16 cellular contexts compared by ENCODE assay signal in the genomic region with DNA sequence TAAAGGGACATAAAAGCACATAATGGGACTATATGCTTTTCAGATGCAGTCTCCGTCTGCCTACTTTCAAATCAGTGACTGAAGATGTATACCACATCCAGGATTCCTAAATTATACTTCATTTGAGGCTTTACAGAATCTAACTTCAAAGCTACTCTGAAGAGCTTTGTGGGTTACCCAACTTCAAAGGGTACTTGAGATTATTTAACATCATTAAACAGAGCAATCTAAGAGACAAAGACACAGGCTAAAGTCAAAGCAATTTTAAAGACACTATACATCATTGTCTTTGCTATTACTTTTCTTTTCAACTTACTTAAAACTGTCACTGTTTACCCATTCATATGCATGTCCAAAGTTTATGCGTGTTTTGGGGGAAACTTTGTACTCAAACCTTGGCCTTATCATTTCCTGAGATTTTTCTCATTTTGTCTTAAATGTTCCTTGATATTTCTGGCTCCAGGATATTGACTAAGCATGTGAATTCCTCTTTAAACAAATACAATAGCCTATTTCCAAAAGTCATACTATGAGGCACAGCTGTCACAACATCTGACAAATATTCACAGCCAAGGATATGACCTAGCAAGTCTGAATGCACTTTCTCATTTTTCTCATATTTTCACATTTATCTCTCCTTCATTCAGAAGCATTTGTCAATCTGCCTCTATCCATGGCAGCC.
DNase-seq lines count a peak whose midpoint lies in the region; ATAC-seq, FAIRE-seq and TF ChIP-seq lines count a peak whose summit lies in the region.
"Had no signal": no experiment of that assay in that cellular context is flagged by ENCODE, and none has a peak within 500 bp of the region (broad histone marks: within the 10 kb centered on the region; RNA-seq: fewer than 3 reads in every experiment).

No MANE protein-coding gene starts in this region.

- H3K4me3 ChIP-seq in GM23338 (no peak overlapping the region), RWPE2 (ENCODE audit: severe bottlenecking) (no peak overlapping the region), endothelial cell of umbilical vein (replicated peaks in 1 of 3; ENCODE audit: insufficient read depth in 1 of 3, low read depth in 1 of 3, low read length in 3 of 3) (peak overlapping the region in 1 of 3 experiments; percentile 78), esophagus squamous epithelium (no peak overlapping the region)
- H3K4me3 ChIP-seq: HAP-1, PC-9 had no signal

- no peaks in the 10 kb centered on the region for H3F3A ChIP-seq in GM23338 (replicated peaks; ENCODE audit: low read depth)

- peaks cover 13% of the 10 kb centered on the region for H3K4me1 ChIP-seq in GM23338 (ENCODE audit: insufficient read depth)
- H3K4me1 ChIP-seq in RWPE2 (ENCODE audit: insufficient read depth, poor library complexity, severe bottlenecking), result peaks cover 8% of the 10 kb centered on the region
- H3K4me1 ChIP-seq in endothelial cell of umbilical vein (ENCODE audit: control insufficient read depth, extremely low read depth, insufficient read depth, low read length), result peaks cover 30% of the 10 kb centered on the region
- H3K4me1 ChIP-seq in esophagus squamous epithelium, result no peaks in the 10 kb centered on the region
- H3K4me1 ChIP-seq: BE2C had no signal

- ATAC-seq in GM23338 (no peak), RWPE2 (ENCODE audit: low read depth) (0 out of 3 replicates have a peak, but pooled peaks have one; percentile 29), GM18502 (IDR thresholded peaks at IDR 0.05; ENCODE audit: poor library complexity, unreplicated experiment) (no peak)

- CTCF ChIA-PET in endothelial cell of umbilical vein (lab: Charles Lee), result no interaction called here

- TF ChIP-seq POLR2A in endothelial cell of umbilical vein (IDR thresholded peaks at IDR 0.05; ENCODE audit: low read depth, low read length) (peak; percentile 69), esophagus squamous epithelium (IDR thresholded peaks at IDR 0.05) (no peak)

- H3K27me3 Mint-ChIP-seq in GM23338 (ENCODE audit: insufficient read depth, low read depth, poor library complexity) (no peaks in the 10 kb centered on the region), osteocyte (ENCODE audit: unreplicated experiment) (no peaks in the 10 kb centered on the region)
- H3K27me3 Mint-ChIP-seq: CD4-positive, alpha-beta memory T cell had no signal

- no peaks in the 10 kb centered on the region for H3K36me3 ChIP-seq in GM23338 (ENCODE audit: insufficient read depth)
- no peaks in the 10 kb centered on the region for H3K36me3 ChIP-seq in RWPE2 (ENCODE audit: low read depth)
- H3K36me3 ChIP-seq in endothelial cell of umbilical vein (ENCODE audit: control insufficient read depth in 2 of 2, extremely low read depth in 1 of 2, insufficient read depth in 2 of 2, low read length in 2 of 2), result no peaks in the 10 kb centered on the region
- no peaks in the 10 kb centered on the region for H3K36me3 ChIP-seq in esophagus squamous epithelium
- H3K36me3 ChIP-seq: BE2C, HAP-1 had no signal

- no peak overlapping the region for H3K4me3 Mint-ChIP-seq in GM23338
- peak overlapping the region; percentile 30 for H3K4me3 Mint-ChIP-seq in osteocyte (ENCODE audit: unreplicated experiment)
- H3K4me3 Mint-ChIP-seq: CD4-positive, alpha-beta memory T cell had no signal

- H3K27ac Mint-ChIP-seq in GM23338 (no peak overlapping the region), osteocyte (ENCODE audit: unreplicated experiment) (peak overlapping the region; percentile 85)
- H3K27ac Mint-ChIP-seq: CD4-positive, alpha-beta memory T cell had no signal

- no peaks in the 10 kb centered on the region for H3K36me3 Mint-ChIP-seq in GM23338 (ENCODE audit: low read depth)
- no peaks in the 10 kb centered on the region for H3K36me3 Mint-ChIP-seq in osteocyte (ENCODE audit: unreplicated experiment)
- H3K36me3 Mint-ChIP-seq: CD4-positive, alpha-beta memory T cell had no signal

- H3K9me3 Mint-ChIP-seq in GM23338, result no peaks in the 10 kb centered on the region; the same call in 2 of the 3 replicates
- H3K9me3 Mint-ChIP-seq in osteocyte (ENCODE audit: unreplicated experiment), result no peaks in the 10 kb centered on the region

- DNase-seq in GM23338 (ENCODE audit: low spot score) (peak; percentile 10), RWPE2 (ENCODE audit: low spot score) (no peak), endothelial cell of umbilical vein (ENCODE audit: low read depth, low spot score) (peak; percentile 97), osteocyte (ENCODE audit: extremely low spot score, unreplicated experiment) (no peak), DMS79 treated with DMSO at 0.1 percent for 48 hours (lab: John Stamatoyannopoulos, UW) (no peak), NCI-H226 (no peak), esophagus squamous epithelium (lab: John Stamatoyannopoulos, UW) (no peak)
- DNase-seq: BE2C; CD4-positive, alpha-beta memory T cell; NCI-H1092; NCI-H1694; NCI-H2171; NCI-H774; PC-9 had no signal

- FAIRE-seq in endothelial cell of umbilical vein (lab: Jason Lieb, UNC), result peak; percentile 96

- H3K9ac ChIP-seq in endothelial cell of umbilical vein (replicated peaks; ENCODE audit: extremely low read depth, insufficient read depth, low read length), result peak overlapping the region; percentile 91

- dilution Hi-C loops in endothelial cell of umbilical vein (cut with MboI; ENCODE audit: extremely low pct_ligation_motif_present, low sequenced_read_pairs), result no loop called here

- TF ChIP-seq CTCF in GM23338 (conservative IDR thresholded peaks at IDR 0.05; ENCODE audit: low read depth in 2 of 2) (no peak), RWPE2 (IDR thresholded peaks at IDR 0.05; ENCODE audit: poor library complexity, severe bottlenecking) (no peak), endothelial cell of umbilical vein (IDR thresholded peaks at IDR 0.05; ENCODE audit: extremely low read depth in 1 of 2, insufficient read depth in 1 of 2, low read depth in 1 of 2, low read length in 2 of 2) (no peak), osteocyte (IDR thresholded peaks at IDR 0.05) (no peak), esophagus squamous epithelium (IDR thresholded peaks at IDR 0.05) (no peak)

- no peaks in the 10 kb centered on the region for H3K9me1 ChIP-seq in endothelial cell of umbilical vein (replicated peaks; ENCODE audit: control insufficient read depth, extremely low read depth, insufficient read depth, low read length)

- H2AFZ ChIP-seq in GM23338, result no peak overlapping the region
- peak overlapping the region; percentile 14 for H2AFZ ChIP-seq in endothelial cell of umbilical vein (ENCODE audit: low read depth, low read length)
- H2AFZ ChIP-seq: PC-9 had no signal

- no peaks in the 10 kb centered on the region for H3K9me3 ChIP-seq in RWPE2 (ENCODE audit: severe bottlenecking)
- no peaks in the 10 kb centered on the region for H3K9me3 ChIP-seq in endothelial cell of umbilical vein (replicated peaks; ENCODE audit: control insufficient read depth, insufficient read depth, low read length)
- no peaks in the 10 kb centered on the region for H3K9me3 ChIP-seq in esophagus squamous epithelium
- H3K9me3 ChIP-seq: BE2C, HAP-1 had no signal

- H3K79me2 ChIP-seq in GM23338 (replicated peaks; ENCODE audit: insufficient read depth) (no peaks in the 10 kb centered on the region), endothelial cell of umbilical vein (ENCODE audit: control insufficient read depth, insufficient read depth, low read length) (no peaks in the 10 kb centered on the region)

- no peaks in the 10 kb centered on the region for H3K9me2 ChIP-seq in GM23338 (ENCODE audit: insufficient read depth)

- H4K20me1 ChIP-seq in GM23338 (replicated peaks; ENCODE audit: insufficient read depth) (no peaks in the 10 kb centered on the region), endothelial cell of umbilical vein (replicated peaks; ENCODE audit: control insufficient read depth, extremely low read depth, insufficient read depth, low read length) (no peaks in the 10 kb centered on the region)

- BruUV-seq in endothelial cell of umbilical vein (replicated peaks; lab: Mats Ljungman, UMichigan), result no TSS peak

- no peak overlapping the region for H3K27ac ChIP-seq in GM23338 (ENCODE audit: low read depth)
- peak overlapping the region; percentile 53 for H3K27ac ChIP-seq in RWPE2 (ENCODE audit: poor library complexity, severe bottlenecking)
- H3K27ac ChIP-seq in endothelial cell of umbilical vein (ENCODE audit: insufficient read depth, low read depth, low read length), result peak overlapping the region; percentile 98
- H3K27ac ChIP-seq in esophagus squamous epithelium, result no peak overlapping the region
- H3K27ac ChIP-seq: PC-9 had no signal

- 0 out of 2 replicates have a peak overlapping the region, but pooled peaks have one; percentile 24 for H3K4me2 ChIP-seq in GM23338
- peak overlapping the region; percentile 92 for H3K4me2 ChIP-seq in endothelial cell of umbilical vein (ENCODE audit: insufficient read depth, low read length)
- H3K4me2 ChIP-seq: PC-9 had no signal

- H3K4me1 Mint-ChIP-seq in GM23338, result peaks cover 12% of the 10 kb centered on the region
- H3K4me1 Mint-ChIP-seq in osteocyte (ENCODE audit: unreplicated experiment), result peaks cover 20% of the 10 kb centered on the region
- H3K4me1 Mint-ChIP-seq: CD4-positive, alpha-beta memory T cell had no signal

- POLR2A ChIA-PET in endothelial cell of umbilical vein (lab: Charles Lee), result no interaction called here

- H3K27me3 ChIP-seq in GM23338 (ENCODE audit: insufficient read depth), result no peaks in the 10 kb centered on the region
- no peaks in the 10 kb centered on the region for H3K27me3 ChIP-seq in RWPE2 (ENCODE audit: insufficient read depth, poor library complexity, severe bottlenecking)
- H3K27me3 ChIP-seq in endothelial cell of umbilical vein (ENCODE audit: control insufficient read depth in 2 of 2, insufficient read depth in 2 of 2, low read length in 2 of 2), result no peaks in the 10 kb centered on the region
- H3K27me3 ChIP-seq in esophagus squamous epithelium, result no peaks in the 10 kb centered on the region
- H3K27me3 ChIP-seq: BE2C had no signal

- 67 to 78% methylated on average over 2 of the region's 2 CpGs for WGBS in esophagus squamous epithelium, 2 donors

- intact Hi-C loops in endothelial cell of umbilical vein (cut with micrococcal nuclease), result loop anchor here (2.0 to 5.0 kb wide), 7 partner anchors 23 to 913 kb away; no protein-coding TSS in a partner anchor
- intact Hi-C loops in esophagus squamous epithelium (cut with DNase I), result no loop called here

TF ChIP-seq in GM23338, 12 proteins besides CTCF, POLR2A, EP300 and RAD21:
- TF ChIP-seq NANOG (IDR thresholded peaks at IDR 0.05; ENCODE audit: borderline replicate concordance), result peak; percentile 89
- no peak for TF ChIP-seq JUNB (IDR thresholded peaks at IDR 0.05; ENCODE audit: unreplicated experiment)

TF ChIP-seq in endothelial cell of umbilical vein, 7 proteins besides CTCF, POLR2A, EP300 and RAD21 (continues in another document):
- peak; percentile 82 for TF ChIP-seq FOS (IDR thresholded peaks at IDR 0.05; ENCODE audit: borderline replicate concordance, insufficient read depth, low read length)
- peak; percentile 86 for TF ChIP-seq POLR2AphosphoS5 (IDR thresholded peaks at IDR 0.05; ENCODE audit: insufficient read depth, low read depth, low read length)
- peak; percentile 83 for TF ChIP-seq GATA2 (IDR thresholded peaks at IDR 0.05; ENCODE audit: insufficient read depth, insufficient read length, low read depth, low read length)
- TF ChIP-seq MYC (IDR thresholded peaks at IDR 0.05; ENCODE audit: low read depth, low read length), result no peak
- TF ChIP-seq JUN (IDR thresholded peaks at IDR 0.05; ENCODE audit: borderline replicate concordance, insufficient read depth, insufficient read length, low read depth), result peak; percentile 96
- no peak for TF ChIP-seq EZH2 (IDR thresholded peaks at IDR 0.05; ENCODE audit: borderline replicate concordance, low read depth, low read length, severe bottlenecking)

Comparison
In these comparisons a context has a peak if more than half of its experiments do, and no peak if none do; other contexts are left out.
1. DNase-seq: peak in GM23338 (single experiment) and endothelial cell of umbilical vein (single experiment); none in RWPE2 (single experiment), osteocyte (single experiment), DMS79 treated with DMSO at 0.1 percent for 48 hours (single experiment), NCI-H226 (single experiment) and esophagus squamous epithelium (single experiment).
2. H3K27ac ChIP-seq: peak in RWPE2 (single experiment) and endothelial cell of umbilical vein (single experiment); none in GM23338 (single experiment) and esophagus squamous epithelium (0 of 4).